17 cellular contexts compared by ENCODE assay signal in genomic region chr5:109676920-109677319, GRCh38.
"Had no signal": no experiment of that assay in that cellular context is flagged by ENCODE, and none has a peak within 500 bp of the region (broad histone marks: within the 10 kb centered on the region; RNA-seq: fewer than 3 reads in every experiment).

No MANE protein-coding gene starts in this region.

- H3K4me1 ChIP-seq: left lung, pancreas had no signal

- DNase-seq: activated CD4-positive, alpha-beta T cell treated with anti-CD3 and anti-CD28 coated beads, Interleukin-2, amount 50 U/mL, for 48 hours; activated CD4-positive, CD25-positive, alpha-beta regulatory T cell treated with anti-CD3 and anti-CD28 coated beads, Interleukin-2, amount 50 U/mL, for 72 hours; activated naive CD4-positive, alpha-beta T cell treated with Interleukin-2 at 50 U/mL for 16 hours; activated naive CD8-positive, alpha-beta T cell treated with anti-CD3 and anti-CD28 coated beads, Interleukin-2, amount 50 U/mL, for 24 hours; aorta; hypothalamus; kidney; left lung; mucosa of descending colon; naive thymus-derived CD4-positive, alpha-beta T cell; pancreas; stimulated activated CD4-positive, alpha-beta T cell treated with anti-CD3 and anti-CD28 coated beads, Interleukin-12 subunit alpha, Interleukin-12 subunit beta, amount 100 ng/mL, for 4 hours; T-helper 9 cell had no signal

- H3K9me3 ChIP-seq: left lung, mucosa of descending colon, pancreas had no signal

- H3K36me3 ChIP-seq: left lung, pancreas had no signal

- FAIRE-seq: bronchial epithelial cell, kidney, pancreas had no signal

- H3K27ac ChIP-seq: left lung, pancreas had no signal

- H3K4me3 ChIP-seq: left lung, mucosa of descending colon, pancreas had no signal

- H3K27me3 ChIP-seq: left lung, pancreas had no signal

- ATAC-seq: activated naive CD8-positive, alpha-beta T cell treated with anti-CD3 and anti-CD28 coated beads, Interleukin-2, amount 50 U/mL, for 24 hours; activated T-helper 17 cell treated with anti-CD3 and anti-CD28 coated beads, Interleukin-2, amount 50 U/mL, for 72 hours; esophagus mucosa; left lung; mucosa of descending colon; naive thymus-derived CD4-positive, alpha-beta T cell; pancreas; stimulated activated effector memory CD8-positive, alpha-beta T cell treated with anti-CD3 and anti-CD28 coated beads, Interleukin-12 subunit alpha, Interleukin-12 subunit beta, amount 100 ng/mL, for 72 hours had no signal
